Comparison of ENCODE assay signal across 1 cellular context in the genomic region with DNA sequence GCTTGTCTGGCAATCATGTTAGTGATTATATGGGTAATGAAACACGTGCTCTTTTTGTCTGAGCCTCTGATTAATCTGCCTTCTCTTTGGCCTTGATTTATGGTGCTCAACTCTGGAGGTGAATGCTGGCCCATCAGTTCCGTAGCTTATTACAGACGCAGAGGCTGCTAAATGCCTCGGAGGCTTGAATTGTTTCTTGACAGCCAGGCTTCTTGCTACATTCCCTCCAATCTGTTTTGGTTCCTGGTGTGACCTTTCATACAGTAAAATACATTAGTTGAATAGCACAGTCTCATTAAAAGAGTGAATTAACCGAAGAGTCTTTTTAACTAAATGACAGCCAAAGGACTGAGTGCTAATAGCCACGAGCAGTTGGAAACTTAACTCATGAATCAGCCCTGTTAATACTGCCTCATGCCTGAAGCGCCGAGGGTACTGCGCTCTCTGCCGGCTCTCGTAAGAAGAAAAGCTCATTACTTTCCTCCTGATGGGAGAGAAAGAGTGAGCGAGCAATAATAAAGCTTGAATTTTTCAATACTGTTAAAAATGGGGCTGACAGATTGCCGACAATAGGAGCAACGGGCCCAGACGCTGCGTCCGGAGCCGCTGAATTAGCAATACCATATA.
TF ChIP-seq lines count a peak whose summit lies in the region.

No MANE protein-coding gene starts in this region.

TF ChIP-seq in SK-N-SH treated with all-trans-retinoic acid at 6 μM for 48 hours, 23 proteins besides CTCF, POLR2A, EP300 and RAD21 (continued from another document):
- TF ChIP-seq, protein P1, sequence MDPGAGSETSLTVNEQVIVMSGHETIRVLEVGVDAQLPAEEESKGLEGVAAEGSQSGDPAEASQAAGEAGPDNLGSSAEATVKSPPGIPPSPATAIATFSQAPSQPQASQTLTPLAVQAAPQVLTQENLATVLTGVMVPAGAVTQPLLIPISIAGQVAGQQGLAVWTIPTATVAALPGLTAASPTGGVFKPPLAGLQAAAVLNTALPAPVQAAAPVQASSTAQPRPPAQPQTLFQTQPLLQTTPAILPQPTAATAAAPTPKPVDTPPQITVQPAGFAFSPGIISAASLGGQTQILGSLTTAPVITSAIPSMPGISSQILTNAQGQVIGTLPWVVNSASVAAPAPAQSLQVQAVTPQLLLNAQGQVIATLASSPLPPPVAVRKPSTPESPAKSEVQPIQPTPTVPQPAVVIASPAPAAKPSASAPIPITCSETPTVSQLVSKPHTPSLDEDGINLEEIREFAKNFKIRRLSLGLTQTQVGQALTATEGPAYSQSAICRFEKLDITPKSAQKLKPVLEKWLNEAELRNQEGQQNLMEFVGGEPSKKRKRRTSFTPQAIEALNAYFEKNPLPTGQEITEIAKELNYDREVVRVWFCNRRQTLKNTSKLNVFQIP (CRISPR knock-in tag; IDR thresholded peaks at IDR 0.05; ENCODE audit: borderline replicate concordance, low read depth), result no peak
- TF ChIP-seq ZC3H10 (CRISPR knock-in tag; IDR thresholded peaks at IDR 0.05), result no peak
- no peak for TF ChIP-seq BACH2 (CRISPR knock-in tag; IDR thresholded peaks at IDR 0.05; ENCODE audit: borderline replicate concordance)
- TF ChIP-seq, protein P2, sequence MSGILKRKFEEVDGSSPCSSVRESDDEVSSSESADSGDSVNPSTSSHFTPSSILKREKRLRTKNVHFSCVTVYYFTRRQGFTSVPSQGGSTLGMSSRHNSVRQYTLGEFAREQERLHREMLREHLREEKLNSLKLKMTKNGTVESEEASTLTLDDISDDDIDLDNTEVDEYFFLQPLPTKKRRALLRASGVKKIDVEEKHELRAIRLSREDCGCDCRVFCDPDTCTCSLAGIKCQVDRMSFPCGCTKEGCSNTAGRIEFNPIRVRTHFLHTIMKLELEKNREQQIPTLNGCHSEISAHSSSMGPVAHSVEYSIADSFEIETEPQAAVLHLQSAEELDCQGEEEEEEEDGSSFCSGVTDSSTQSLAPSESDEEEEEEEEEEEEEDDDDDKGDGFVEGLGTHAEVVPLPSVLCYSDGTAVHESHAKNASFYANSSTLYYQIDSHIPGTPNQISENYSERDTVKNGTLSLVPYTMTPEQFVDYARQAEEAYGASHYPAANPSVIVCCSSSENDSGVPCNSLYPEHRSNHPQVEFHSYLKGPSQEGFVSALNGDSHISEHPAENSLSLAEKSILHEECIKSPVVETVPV (CRISPR knock-in tag; IDR thresholded peaks at IDR 0.05), result no peak
- no peak for TF ChIP-seq ZNF8 (CRISPR knock-in tag; IDR thresholded peaks at IDR 0.05)
- TF ChIP-seq, protein P3, sequence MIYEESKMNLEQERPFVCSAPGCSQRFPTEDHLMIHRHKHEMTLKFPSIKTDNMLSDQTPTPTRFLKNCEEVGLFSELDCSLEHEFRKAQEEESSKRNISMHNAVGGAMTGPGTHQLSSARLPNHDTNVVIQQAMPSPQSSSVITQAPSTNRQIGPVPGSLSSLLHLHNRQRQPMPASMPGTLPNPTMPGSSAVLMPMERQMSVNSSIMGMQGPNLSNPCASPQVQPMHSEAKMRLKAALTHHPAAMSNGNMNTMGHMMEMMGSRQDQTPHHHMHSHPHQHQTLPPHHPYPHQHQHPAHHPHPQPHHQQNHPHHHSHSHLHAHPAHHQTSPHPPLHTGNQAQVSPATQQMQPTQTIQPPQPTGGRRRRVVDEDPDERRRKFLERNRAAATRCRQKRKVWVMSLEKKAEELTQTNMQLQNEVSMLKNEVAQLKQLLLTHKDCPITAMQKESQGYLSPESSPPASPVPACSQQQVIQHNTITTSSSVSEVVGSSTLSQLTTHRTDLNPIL (CRISPR knock-in tag; IDR thresholded peaks at IDR 0.05; ENCODE audit: low read depth), result no peak
- TF ChIP-seq RARB (CRISPR knock-in tag; IDR thresholded peaks at IDR 0.05), result no peak
- TF ChIP-seq TCF4 (CRISPR knock-in tag; IDR thresholded peaks at IDR 0.05; ENCODE audit: borderline replicate concordance), result no peak
- TF ChIP-seq, protein P4, sequence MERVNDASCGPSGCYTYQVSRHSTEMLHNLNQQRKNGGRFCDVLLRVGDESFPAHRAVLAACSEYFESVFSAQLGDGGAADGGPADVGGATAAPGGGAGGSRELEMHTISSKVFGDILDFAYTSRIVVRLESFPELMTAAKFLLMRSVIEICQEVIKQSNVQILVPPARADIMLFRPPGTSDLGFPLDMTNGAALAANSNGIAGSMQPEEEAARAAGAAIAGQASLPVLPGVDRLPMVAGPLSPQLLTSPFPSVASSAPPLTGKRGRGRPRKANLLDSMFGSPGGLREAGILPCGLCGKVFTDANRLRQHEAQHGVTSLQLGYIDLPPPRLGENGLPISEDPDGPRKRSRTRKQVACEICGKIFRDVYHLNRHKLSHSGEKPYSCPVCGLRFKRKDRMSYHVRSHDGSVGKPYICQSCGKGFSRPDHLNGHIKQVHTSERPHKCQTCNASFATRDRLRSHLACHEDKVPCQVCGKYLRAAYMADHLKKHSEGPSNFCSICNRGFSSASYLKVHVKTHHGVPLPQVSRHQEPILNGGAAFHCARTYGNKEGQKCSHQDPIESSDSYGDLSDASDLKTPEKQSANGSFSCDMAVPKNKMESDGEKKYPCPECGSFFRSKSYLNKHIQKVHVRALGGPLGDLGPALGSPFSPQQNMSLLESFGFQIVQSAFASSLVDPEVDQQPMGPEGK (CRISPR knock-in tag; IDR thresholded peaks at IDR 0.05; ENCODE audit: borderline replicate concordance), result no peak
- TF ChIP-seq CSDC2 (CRISPR knock-in tag; IDR thresholded peaks at IDR 0.05), result no peak
- TF ChIP-seq TOX (CRISPR knock-in tag; IDR thresholded peaks at IDR 0.05; ENCODE audit: borderline replicate concordance), result no peak
- no peak for TF ChIP-seq GLIS3 (CRISPR knock-in tag; IDR thresholded peaks at IDR 0.05)
- TF ChIP-seq OSR1 (CRISPR knock-in tag; IDR thresholded peaks at IDR 0.05), result no peak
- no peak for TF ChIP-seq ZNF565 (CRISPR knock-in tag; conservative IDR thresholded peaks at IDR 0.05; ENCODE audit: low read depth)
- no peak for TF ChIP-seq ZFP30 (CRISPR knock-in tag; IDR thresholded peaks at IDR 0.05)
TF ChIP-seq in SK-N-SH treated with all-trans-retinoic acid at 6 μM for 48 hours: peak in this region for 0.
